ENCODE assay signal across 8 cellular contexts in the genomic region with DNA sequence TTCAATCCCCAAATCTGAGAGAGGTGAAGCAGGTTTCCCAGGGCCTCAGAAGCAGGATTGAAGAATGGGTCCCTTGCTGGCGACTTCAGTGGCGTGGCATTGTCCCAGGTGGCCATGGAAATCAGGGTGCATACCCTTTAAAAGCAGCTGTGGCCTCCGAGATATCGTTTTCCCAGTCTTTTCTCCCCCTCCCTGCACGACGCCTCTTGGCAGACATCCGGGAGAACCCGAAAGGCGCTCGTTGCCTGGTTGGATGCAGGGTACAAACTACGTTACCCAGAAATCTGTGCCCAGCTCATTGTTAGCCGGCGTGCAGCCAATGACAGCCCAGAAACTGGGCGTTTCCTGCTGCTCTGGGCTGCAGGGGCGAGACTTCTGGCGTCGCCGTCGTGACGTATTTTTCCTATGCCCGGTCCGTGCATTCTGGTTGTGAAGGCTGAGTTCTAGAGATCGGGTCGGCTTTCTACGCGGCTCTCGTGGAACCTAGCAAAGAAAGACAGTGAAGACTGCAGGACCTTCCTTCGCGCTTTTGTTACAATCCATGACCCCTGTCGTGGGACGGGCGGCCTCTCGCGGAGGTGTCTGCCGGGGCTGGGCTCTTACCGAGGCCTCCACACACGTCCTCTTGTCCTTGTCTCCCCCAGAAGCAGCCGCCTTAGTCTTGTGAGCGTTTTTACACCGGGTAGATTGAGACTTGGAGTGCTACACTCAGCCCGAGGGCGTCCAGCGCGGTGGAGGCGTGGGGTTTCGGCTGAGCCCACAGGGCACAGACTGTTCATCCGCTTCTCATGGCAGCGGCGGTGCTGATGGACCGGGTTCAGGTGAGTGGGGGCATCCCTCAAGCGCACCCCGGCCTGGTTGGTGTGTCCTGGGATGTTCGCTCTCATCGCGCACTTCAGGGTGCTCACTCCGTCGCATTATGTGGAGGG. TPM values are rescaled to one million over a fixed set of nuclear protein-coding genes. Genes with fewer than 3 reads are reported as not detected.
DNase-seq lines count a peak whose midpoint lies in the region; ATAC-seq and TF ChIP-seq lines count a peak whose summit lies in the region.

A gene (plus strand): TSS at position 395 of the 929 bp plus-strand sequence. CDS start 394 bp downstream, at position 789.

- H3K4me2 ChIP-seq in OCI-LY1 (ENCODE audit: low read length), result peak within 1 kb of the TSS; percentile 77

- H3K4me1 ChIP-seq in HUES48 (ENCODE audit: control insufficient read depth, insufficient read depth, low read length), result 0 out of 2 replicates have a peak, but pooled peaks cover 2% of the 10 kb centered on the region
- H3K4me1 ChIP-seq in OCI-LY1 (ENCODE audit: insufficient read depth, low read length, severe bottlenecking), result peaks cover 16% of the 10 kb centered on the region
- peaks cover 11% of the 10 kb centered on the region for H3K4me1 ChIP-seq in mucosa of stomach (ENCODE audit: control insufficient read depth, insufficient read depth, low read length)

- H2AFZ ChIP-seq in OCI-LY1 (ENCODE audit: low read length), result peak within 1 kb of the TSS; percentile 71; the same call in 1 of the 2 replicates

- H3F3A ChIP-seq in OCI-LY1 (ENCODE audit: insufficient read depth, low read length), result no peaks in the 10 kb centered on the region

- H3K27me3 ChIP-seq in HUES48 (ENCODE audit: control insufficient read depth, insufficient read depth, low read length) (no peaks in the 10 kb centered on the region), OCI-LY1 (ENCODE audit: insufficient read depth, low read length) (no peaks in the 10 kb centered on the region), mucosa of stomach (ENCODE audit: control insufficient read depth, insufficient read depth, low read length) (no peaks in the 10 kb centered on the region)

- no peak for TF ChIP-seq CTCF in OCI-LY1 (IDR thresholded peaks at IDR 0.05; ENCODE audit: low read length)

- H3K36me3 ChIP-seq in HUES48 (ENCODE audit: control insufficient read depth, insufficient read depth, low read length) (peaks cover 31% of the 10 kb centered on the region), OCI-LY1 (ENCODE audit: insufficient read depth, low read length) (peaks cover 22% of the 10 kb centered on the region), mucosa of stomach (ENCODE audit: control insufficient read depth, insufficient read depth, low read length) (peaks cover 6% of the 10 kb centered on the region)

- H3K4me3 ChIP-seq in HUES48 (ENCODE audit: low read depth, low read length) (peak within 1 kb of the TSS; percentile 97), OCI-LY1 (ENCODE audit: low read depth, low read length, poor library complexity, severe bottlenecking) (peak within 1 kb of the TSS; percentile 81), mucosa of stomach (ENCODE audit: low read length) (peak within 1 kb of the TSS; percentile 96)

- H3K9ac ChIP-seq in HUES48 (ENCODE audit: low read depth, low read length), result peak within 1 kb of the TSS; percentile 81
- H3K9ac ChIP-seq in OCI-LY1 (ENCODE audit: low read length), result peak within 1 kb of the TSS; percentile 71
- peak within 1 kb of the TSS; percentile 90 for H3K9ac ChIP-seq in mucosa of stomach (ENCODE audit: low read length)

- peak within 1 kb of the TSS; percentile 51 for H3K27ac ChIP-seq in HUES48 (ENCODE audit: low read depth, low read length)
- no peak within 1 kb of the TSS for H3K27ac ChIP-seq in OCI-LY1 (ENCODE audit: low read depth, low read length, poor library complexity, severe bottlenecking)

- no peaks in the 10 kb centered on the region for H4K20me1 ChIP-seq in OCI-LY1 (ENCODE audit: insufficient read depth, low read length)

- peak; percentile 96 for DNase-seq in D341Med (ENCODE audit: low spot score)
- peak; percentile 80 for DNase-seq in activated T-cell treated with anti-CD3 and anti-CD28 coated beads, Interleukin-2, amount 50 U/mL, for 1 hour
- DNase-seq in stimulated activated CD8-positive, alpha-beta memory T cell treated with anti-CD3 and anti-CD28 coated beads, Interleukin-4, amount 100 ng/mL, for 48 hours, result peak; percentile 86

- H3K9me3 ChIP-seq in HUES48 (ENCODE audit: control insufficient read depth, insufficient read depth, low read length) (no peaks in the 10 kb centered on the region), OCI-LY1 (ENCODE audit: low read length) (no peaks in the 10 kb centered on the region), mucosa of stomach (ENCODE audit: control insufficient read depth, low read length) (peaks cover 6% of the 10 kb centered on the region)

- peak; percentile 96 for ATAC-seq in GM21390 (IDR thresholded peaks at IDR 0.05; ENCODE audit: unreplicated experiment)
- peak; percentile 99 for ATAC-seq in esophagus mucosa

- H3K79me2 ChIP-seq in OCI-LY1 (ENCODE audit: insufficient read depth, low read length), result no peaks in the 10 kb centered on the region

- H3K9me2 ChIP-seq in OCI-LY1 (ENCODE audit: low read depth, low read length), result no peaks in the 10 kb centered on the region

RNA-seq across cellular contexts. Expression of the gene that starts here (rescaled TPM):
- total RNA-seq in esophagus mucosa, result 5.3 TPM
